In genomic region chr11:61496602-61497400, GRCh38 we compare ENCODE assay signal across 1 cellular context.
TF ChIP-seq lines count a peak whose summit lies in the region.

No MANE protein-coding gene starts in this region.

TF ChIP-seq in K562, 482 proteins besides CTCF, POLR2A, EP300 and RAD21 (continued from another document):
- no peak for TF ChIP-seq DEAF1 (CRISPR knock-in tag; IDR thresholded peaks at IDR 0.05)
